ENCODE assay signal across 15 cellular contexts in the genomic region with DNA sequence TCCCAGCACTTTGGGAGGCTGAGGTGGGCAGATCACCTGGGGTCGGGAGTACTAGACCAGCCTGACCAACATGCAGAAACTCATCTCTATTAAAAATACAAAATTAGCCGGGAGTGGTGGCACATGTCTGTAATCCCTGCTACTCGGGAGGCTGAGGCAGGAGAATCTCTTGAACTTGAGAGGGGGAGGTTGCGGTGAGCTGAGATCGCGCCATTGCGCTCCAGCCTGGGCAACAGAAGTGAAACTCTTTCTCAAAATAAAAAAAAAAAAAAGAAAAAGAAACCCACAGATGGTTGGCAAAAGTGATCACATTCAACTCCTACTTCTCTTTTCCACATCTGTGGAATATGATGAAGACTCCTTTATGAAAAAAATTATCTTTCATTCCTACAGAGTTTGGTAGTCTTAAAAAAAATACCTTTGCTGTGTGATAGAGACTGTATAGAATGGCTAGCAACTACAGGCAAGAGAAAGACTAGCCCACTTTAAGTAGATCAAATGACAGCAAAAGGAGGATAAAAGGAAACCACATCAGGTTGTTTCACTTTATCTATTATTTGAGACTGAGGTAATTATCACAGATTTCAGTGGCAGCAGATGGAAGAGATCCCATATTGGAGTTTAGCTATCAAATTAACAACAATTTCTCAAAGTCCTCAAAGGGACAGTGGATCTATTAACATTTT.
DNase-seq lines count a peak whose midpoint lies in the region; ATAC-seq, FAIRE-seq and TF ChIP-seq lines count a peak whose summit lies in the region.
"Had no signal": no experiment of that assay in that cellular context is flagged by ENCODE, and none has a peak within 500 bp of the region (broad histone marks: within the 10 kb centered on the region; RNA-seq: fewer than 3 reads in every experiment).

No MANE protein-coding gene starts in this region.

- H3K79me2 ChIP-seq in DND-41 (ENCODE audit: insufficient read depth, low read length), result no peaks in the 10 kb centered on the region
- H3K79me2 ChIP-seq in HepG2 (ENCODE audit: insufficient read depth, low read length), result no peaks in the 10 kb centered on the region

- DNase-seq in DND-41 (no peak), GM20000 (ENCODE audit: low spot score) (peak; percentile 5), RPMI8226 (peak; percentile 42), mesothelial cell of epicardium (ENCODE audit: low spot score in 2 of 2, unreplicated experiment in 2 of 2) (no peak), HepG2 (ENCODE audit: low spot score) (no peak), progenitor cell of endocrine pancreas (ENCODE audit: low spot score, unreplicated experiment) (no peak), DMS153 (lab: John Stamatoyannopoulos, UW) (no peak)
- DNase-seq: BE2C; CD8-positive, alpha-beta memory T cell; NCI-H187 treated with DMSO at 0.1 percent for 48 hours; NCI-H510A treated with DMSO at 0.1 percent for 48 hours had no signal

- intact Hi-C loops in HepG2 (cut with micrococcal nuclease; ENCODE audit: unreplicated experiment), result no loop called here

- H3K27ac Mint-ChIP-seq in mesothelial cell of epicardium (peak overlapping the region; percentile 85), progenitor cell of endocrine pancreas (no peak overlapping the region)

- H2AFZ ChIP-seq in DND-41 (ENCODE audit: low read depth, low read length) (no peak overlapping the region), HepG2 (ENCODE audit: low read length) (no peak overlapping the region)
- H2AFZ ChIP-seq: PC-9 had no signal

- H3K36me3 Mint-ChIP-seq in mesothelial cell of epicardium (peaks cover 8% of the 10 kb centered on the region), progenitor cell of endocrine pancreas (ENCODE audit: insufficient read depth) (no peaks in the 10 kb centered on the region)

- FAIRE-seq in HepG2 (lab: Jason Lieb, UNC), result no peak
- FAIRE-seq: K562 had no signal

- H3K36me3 ChIP-seq in DND-41 (ENCODE audit: insufficient read depth, low read length) (no peaks in the 10 kb centered on the region; the same call in 1 of the 2 replicates), HepG2 (replicated peaks in 1 of 2; ENCODE audit: control insufficient read depth in 1 of 2, insufficient read depth in 2 of 2, low read length in 2 of 2) (peaks cover 0 to 3% of the 10 kb centered on the region in 2 experiments; a peak in 2 of 5 replicates)
- H3K36me3 ChIP-seq: BE2C had no signal

- H3K27me3 Mint-ChIP-seq in mesothelial cell of epicardium (ENCODE audit: low read depth), result no peaks in the 10 kb centered on the region
- H3K27me3 Mint-ChIP-seq in progenitor cell of endocrine pancreas, result no peaks in the 10 kb centered on the region
- H3K27me3 Mint-ChIP-seq: CD8-positive, alpha-beta memory T cell had no signal

- in situ Hi-C loops in HepG2 (cut with HindIII; ENCODE audit: extremely low pct_ligation_motif_present, low pct_unique_long_range_greater_than_20kb), result no loop called here

- BruUV-seq in HepG2 (replicated peaks; lab: Mats Ljungman, UMichigan), result no TSS peak

- H3K9me3 ChIP-seq in DND-41 (ENCODE audit: insufficient read depth, low read length, severe bottlenecking) (no peaks in the 10 kb centered on the region), HepG2 (ENCODE audit: low read length) (no peaks in the 10 kb centered on the region)
- H3K9me3 ChIP-seq: BE2C had no signal

- H3K4me3 ChIP-seq in DND-41 (ENCODE audit: low read depth in 1 of 2, low read length in 2 of 2) (no peak overlapping the region), HepG2 (replicated peaks in 1 of 3; ENCODE audit: insufficient read depth in 1 of 3, low read depth in 2 of 3, low read length in 3 of 3) (no peak overlapping the region)
- H3K4me3 ChIP-seq: K562, PC-9 had no signal

- no peak overlapping the region for H3K4me2 ChIP-seq in DND-41 (ENCODE audit: insufficient read depth, low read length)
- no peak overlapping the region for H3K4me2 ChIP-seq in HepG2 (ENCODE audit: low read depth, low read length)
- H3K4me2 ChIP-seq: PC-9 had no signal

- TF ChIP-seq EP300 in HepG2 (IDR thresholded peaks at IDR 0.05; ENCODE audit: low read depth in 2 of 2, low read length in 2 of 2) (no peak), HepG2 (CRISPR knock-in tag; IDR thresholded peaks at IDR 0.05; ENCODE audit: borderline replicate concordance) (no peak)

- H3K4me3 Mint-ChIP-seq in mesothelial cell of epicardium (no peak overlapping the region), progenitor cell of endocrine pancreas (ENCODE audit: low read depth) (no peak overlapping the region)
- H3K4me3 Mint-ChIP-seq: CD8-positive, alpha-beta memory T cell had no signal

- no peaks in the 10 kb centered on the region for H3K9me3 Mint-ChIP-seq in mesothelial cell of epicardium
- H3K9me3 Mint-ChIP-seq in progenitor cell of endocrine pancreas (ENCODE audit: low read depth), result no peaks in the 10 kb centered on the region
- H3K9me3 Mint-ChIP-seq: CD8-positive, alpha-beta memory T cell had no signal

- POLR2A ChIA-PET in HepG2 (lab: Yijun Ruan, JAX), result no interaction called here

- no peak for TF ChIP-seq CTCF in DND-41 (IDR thresholded peaks at IDR 0.05; ENCODE audit: borderline replicate concordance, extremely low read depth, low read length, poor library complexity, severe bottlenecking)
- no peak for TF ChIP-seq CTCF in GM20000 (IDR thresholded peaks at IDR 0.05; ENCODE audit: extremely low read depth, missing control alignments)
- no peak for TF ChIP-seq CTCF in mesothelial cell of epicardium (IDR thresholded peaks at IDR 0.05; ENCODE audit: unreplicated experiment)
- TF ChIP-seq CTCF in HepG2 (CRISPR knock-in tag; IDR thresholded peaks at IDR 0.05), result no peak
- no peak for TF ChIP-seq CTCF in progenitor cell of endocrine pancreas (IDR thresholded peaks at IDR 0.05; ENCODE audit: unreplicated experiment)

- H4K20me1 ChIP-seq in DND-41 (ENCODE audit: insufficient read depth, low read length) (no peaks in the 10 kb centered on the region), HepG2 (ENCODE audit: insufficient read depth, low read length) (no peaks in the 10 kb centered on the region)

- H3K9ac ChIP-seq in DND-41 (ENCODE audit: low read depth, low read length) (no peak overlapping the region), HepG2 (ENCODE audit: insufficient read depth, low read depth, low read length) (no peak overlapping the region)

- CTCF ChIA-PET in HepG2 (lab: Yijun Ruan, JAX; ENCODE audit: low intra/inter-chr PET ratio, low total read pairs), result no interaction called here

- TF ChIP-seq RAD21 in HepG2 (CRISPR knock-in tag; IDR thresholded peaks at IDR 0.05), result no peak

- WGBS in HepG2 (ENCODE audit: low lambda C conversion rate), result 98% methylated on average over 7 of the region's 7 CpGs

- H3K4me1 Mint-ChIP-seq in mesothelial cell of epicardium (peaks cover 17% of the 10 kb centered on the region), progenitor cell of endocrine pancreas (ENCODE audit: low read depth) (no peaks in the 10 kb centered on the region)

- no peak for TF ChIP-seq POLR2A in HepG2 (IDR thresholded peaks at IDR 0.05; ENCODE audit: insufficient read depth in 1 of 2, low read depth in 2 of 2, low read length in 2 of 2)

- ATAC-seq in DND-41 (ENCODE audit: insufficient read depth, low read depth) (0 out of 3 replicates have a peak, but pooled peaks have one; percentile 50), HepG2 (no peak)
- ATAC-seq: HCT116, K562, SK-N-SH treated with all-trans-retinoic acid at 6 μM for 48 hours had no signal

- no peaks in the 10 kb centered on the region for H3K27me3 ChIP-seq in DND-41 (ENCODE audit: insufficient read depth, low read length, poor library complexity)
- no peaks in the 10 kb centered on the region for H3K27me3 ChIP-seq in HepG2 (ENCODE audit: control insufficient read depth in 1 of 2, insufficient read depth in 2 of 2, low read length in 2 of 2)
- H3K27me3 ChIP-seq: BE2C had no signal

- 0 out of 2 replicates have a peak, but pooled peaks cover 7% of the 10 kb centered on the region for H3K4me1 ChIP-seq in DND-41 (ENCODE audit: insufficient read depth, low read length)
- no peaks in the 10 kb centered on the region for H3K4me1 ChIP-seq in HepG2 (ENCODE audit: insufficient read depth, low read length)
- H3K4me1 ChIP-seq: BE2C had no signal

- no peak overlapping the region for H3K27ac ChIP-seq in DND-41 (ENCODE audit: low read length)
- no peak overlapping the region for H3K27ac ChIP-seq in HepG2 (ENCODE audit: extremely low read length, insufficient read depth, low read length)
- H3K27ac ChIP-seq: PC-9 had no signal

TF ChIP-seq in HepG2, 621 proteins besides CTCF, POLR2A, EP300 and RAD21 (continues in another document):
- TF ChIP-seq ZNF83 (CRISPR knock-in tag; IDR thresholded peaks at IDR 0.05; ENCODE audit: borderline replicate concordance), result no peak
- TF ChIP-seq, protein P1, sequence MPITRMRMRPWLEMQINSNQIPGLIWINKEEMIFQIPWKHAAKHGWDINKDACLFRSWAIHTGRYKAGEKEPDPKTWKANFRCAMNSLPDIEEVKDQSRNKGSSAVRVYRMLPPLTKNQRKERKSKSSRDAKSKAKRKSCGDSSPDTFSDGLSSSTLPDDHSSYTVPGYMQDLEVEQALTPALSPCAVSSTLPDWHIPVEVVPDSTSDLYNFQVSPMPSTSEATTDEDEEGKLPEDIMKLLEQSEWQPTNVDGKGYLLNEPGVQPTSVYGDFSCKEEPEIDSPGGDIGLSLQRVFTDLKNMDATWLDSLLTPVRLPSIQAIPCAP (CRISPR knock-in tag; IDR thresholded peaks at IDR 0.05; ENCODE audit: low read depth), result no peak
- TF ChIP-seq ZBTB42 (CRISPR knock-in tag; IDR thresholded peaks at IDR 0.05), result no peak
- no peak for TF ChIP-seq RFXAP (CRISPR knock-in tag; IDR thresholded peaks at IDR 0.05; ENCODE audit: borderline replicate concordance)
- no peak for TF ChIP-seq KDM1A (CRISPR knock-in tag; IDR thresholded peaks at IDR 0.05)
- no peak for TF ChIP-seq NFRKB (IDR thresholded peaks at IDR 0.05)
- TF ChIP-seq, protein P2, sequence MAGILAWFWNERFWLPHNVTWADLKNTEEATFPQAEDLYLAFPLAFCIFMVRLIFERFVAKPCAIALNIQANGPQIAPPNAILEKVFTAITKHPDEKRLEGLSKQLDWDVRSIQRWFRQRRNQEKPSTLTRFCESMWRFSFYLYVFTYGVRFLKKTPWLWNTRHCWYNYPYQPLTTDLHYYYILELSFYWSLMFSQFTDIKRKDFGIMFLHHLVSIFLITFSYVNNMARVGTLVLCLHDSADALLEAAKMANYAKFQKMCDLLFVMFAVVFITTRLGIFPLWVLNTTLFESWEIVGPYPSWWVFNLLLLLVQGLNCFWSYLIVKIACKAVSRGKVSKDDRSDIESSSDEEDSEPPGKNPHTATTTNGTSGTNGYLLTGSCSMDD (CRISPR knock-in tag; IDR thresholded peaks at IDR 0.05), result no peak
- no peak for TF ChIP-seq NR2F6 (IDR thresholded peaks at IDR 0.05)
- TF ChIP-seq NR2F6 (CRISPR knock-in tag; IDR thresholded peaks at IDR 0.05), result no peak
- TF ChIP-seq ZNF790 (CRISPR knock-in tag; IDR thresholded peaks at IDR 0.05; ENCODE audit: borderline replicate concordance), result no peak

Comparison
In these comparisons a context has a peak if more than half of its experiments do, and no peak if none do; other contexts are left out.
1. DNase-seq: peak in GM20000 (single experiment) and RPMI8226 (single experiment); none in DND-41 (single experiment), mesothelial cell of epicardium (0 of 2), HepG2 (single experiment), progenitor cell of endocrine pancreas (single experiment) and DMS153 (single experiment).